ENCODE assay signal across 8 cellular contexts in genomic region chr11:129331871-129332274, GRCh38. TPM values are rescaled to one million over a fixed set of nuclear protein-coding genes. Genes with fewer than 3 reads are reported as not detected.
DNase-seq lines count a peak whose midpoint lies in the region; ATAC-seq and TF ChIP-seq lines count a peak whose summit lies in the region.

No MANE protein-coding gene starts in this region.

- no peaks in the 10 kb centered on the region for H3K9me3 ChIP-seq in CD8-positive, alpha-beta T cell (ENCODE audit: low read length)

- no peak overlapping the region for H3K4me3 Mint-ChIP-seq in CD8-positive, alpha-beta T cell
- H3K4me3 Mint-ChIP-seq in naive B cell, result no peak overlapping the region

- TF ChIP-seq CTCF in CD8-positive, alpha-beta T cell (IDR thresholded peaks at IDR 0.05), result peak; percentile 80
- TF ChIP-seq CTCF in GM20000 (IDR thresholded peaks at IDR 0.05; ENCODE audit: extremely low read depth, missing control alignments), result peak; percentile 68

- no peak for ATAC-seq in CD8-positive, alpha-beta T cell
- peak; percentile 90 for ATAC-seq in esophagus mucosa
- ATAC-seq in naive B cell (ENCODE audit: low read depth in 2 of 2), result peak; percentile 48 to 72

- peaks cover 2% of the 10 kb centered on the region for H3K27me3 Mint-ChIP-seq in CD8-positive, alpha-beta T cell (ENCODE audit: low read depth)
- H3K27me3 Mint-ChIP-seq in naive B cell, result peaks cover 0 to 4% (median 3%) of the 10 kb centered on the region in 3 donors

- intact Hi-C loops in CD8-positive, alpha-beta T cell (cut with DNase I, micrococcal nuclease), result loop anchor here (1.0 kb wide), 2 partner anchors 102 to 215 kb away; no protein-coding TSS in a partner anchor

- peak; percentile 26 to 81 (median 57) for DNase-seq in CD8-positive, alpha-beta T cell
- peak; percentile 66 for DNase-seq in GM20000 (ENCODE audit: low spot score)
- peak; percentile 76 for DNase-seq in HT1080 (ENCODE audit: low read depth)
- peak; percentile 42 for DNase-seq in NOMO-1 treated with dmso at 0.1 percent for 144 hours (lab: John Stamatoyannopoulos, UW; ENCODE audit: unreplicated experiment)
- peak; percentile 83 for DNase-seq in activated CD8-positive, alpha-beta memory T cell treated with anti-CD3 and anti-CD28 coated beads, Interleukin-2, amount 50 U/mL, for 48 hours
- DNase-seq in naive B cell, result peak; percentile 44
- DNase-seq in stimulated activated CD8-positive, alpha-beta memory T cell treated with anti-CD3 and anti-CD28 coated beads, Interleukin-7, amount 100 ng/mL, for 24 hours (ENCODE audit: low read depth), result peak; percentile 35

- H3K36me3 Mint-ChIP-seq in CD8-positive, alpha-beta T cell, result no peaks in the 10 kb centered on the region
- no peaks in the 10 kb centered on the region for H3K36me3 Mint-ChIP-seq in naive B cell

- H3K27ac Mint-ChIP-seq in CD8-positive, alpha-beta T cell, result no peak overlapping the region
- no peak overlapping the region for H3K27ac Mint-ChIP-seq in naive B cell

- no peaks in the 10 kb centered on the region for H3K27me3 ChIP-seq in CD8-positive, alpha-beta T cell (ENCODE audit: insufficient read depth, low read length)

- POLR2A ChIA-PET in CD8-positive, alpha-beta T cell (lab: Charles Lee), result no interaction called here

- no peaks in the 10 kb centered on the region for H3K36me3 ChIP-seq in CD8-positive, alpha-beta T cell (ENCODE audit: insufficient read depth, low read length)

- CTCF ChIA-PET in CD8-positive, alpha-beta T cell (lab: Charles Lee), result interaction anchor here (0.5 to 8.4 kb wide), 17 partner anchors 12 to 1582 kb away, joined by 3 to 75 read pairs (median 3); no protein-coding TSS in a partner anchor

- H3K27ac ChIP-seq in CD8-positive, alpha-beta T cell (ENCODE audit: low read depth, low read length), result no peak overlapping the region

- H3K4me1 ChIP-seq in CD8-positive, alpha-beta T cell (ENCODE audit: insufficient read depth, low read length), result no peaks in the 10 kb centered on the region

- H3K4me1 Mint-ChIP-seq in CD8-positive, alpha-beta T cell (ENCODE audit: low read depth), result no peaks in the 10 kb centered on the region
- H3K4me1 Mint-ChIP-seq in naive B cell, result peaks cover 0 to 9% (median 5%) of the 10 kb centered on the region in 3 donors

- H3K9me3 Mint-ChIP-seq in CD8-positive, alpha-beta T cell, result no peaks in the 10 kb centered on the region
- H3K9me3 Mint-ChIP-seq in naive B cell, result peaks cover 0 to 4% (median 0%) of the 10 kb centered on the region in 7 donors

- no peak overlapping the region for H3K4me3 ChIP-seq in CD8-positive, alpha-beta T cell (ENCODE audit: low read depth, low read length)

RNA-seq across cellular contexts. Expression of gene BARX2, which starts 43.8 kb away (rescaled TPM):
- total RNA-seq in CD8-positive, alpha-beta T cell, result not detected
- not detected in 2 replicates for total RNA-seq in HT1080 (2014; rRNA removed; shearing (Covaris generic))
- polyA plus RNA-seq in HT1080 (2015; cell fraction: cytosol; rRNA removed), result not detected in 2 replicates
- polyA plus RNA-seq in HT1080 (2015; cell fraction: nucleus; rRNA removed), result not detected in 2 replicates
- 92.8 TPM for total RNA-seq in esophagus mucosa
- not detected for polyA plus RNA-seq in naive B cell (ENCODE audit: low read depth in 6 of 6)

Comparison
In these comparisons a context has a peak if more than half of its experiments do, and no peak if none do; other contexts are left out.
1. RNA of gene BARX2, which starts 43.8 kb away (total RNA-seq): 92.8 TPM in esophagus mucosa (single experiment); not detected in CD8-positive, alpha-beta T cell and not detected in HT1080; every median in the first group is over 10 times any median in the second.
2. Peak in every context shown above with its lines, with median percentiles within 50 percentile points of each other: DNase-seq.